In genomic region chr3:55802816-55803215, GRCh38 we compare ENCODE assay signal across 18 cellular contexts.
A peak's percentile ranks its signal among the peaks of the same experiment; 100 is the strongest.
DNase-seq lines count a peak whose midpoint lies in the region; TF ChIP-seq lines count a peak whose summit lies in the region.
"Had no signal": no experiment of that assay in that cellular context is flagged by ENCODE, and none has a peak within 500 bp of the region (broad histone marks: within the 10 kb centered on the region; RNA-seq: fewer than 3 reads in every experiment).

No MANE protein-coding gene starts in this region.

- H3K23ac ChIP-seq in neuronal stem cell (ENCODE audit: low read depth, low read length, poor library complexity) = no peak overlapping the region

- no peak overlapping the region for H2BK5ac ChIP-seq in neuronal stem cell (ENCODE audit: low read length)

- TF ChIP-seq POLR2A in esophagus muscularis mucosa (IDR thresholded peaks at IDR 0.05; ENCODE audit: low read depth) = no peak

- H2AFZ ChIP-seq in neuronal stem cell (ENCODE audit: low read length) = no peak overlapping the region

- intact Hi-C loops in esophagus muscularis mucosa (cut with DNase I) = no loop called here

- no peak for TF ChIP-seq EP300 in esophagus muscularis mucosa (IDR thresholded peaks at IDR 0.05)

- no peak overlapping the region for H3K9ac ChIP-seq in neuronal stem cell (ENCODE audit: low read depth, low read length, poor library complexity)
- H3K9ac ChIP-seq: BLaER1 had no signal

- no peak overlapping the region for H4K91ac ChIP-seq in neuronal stem cell (ENCODE audit: low read depth, low read length, poor library complexity)

- no peak overlapping the region for H2BK120ac ChIP-seq in neuronal stem cell (ENCODE audit: low read depth, low read length)

- H3K27ac ChIP-seq in esophagus muscularis mucosa (replicated peaks in 1 of 4) (no peak overlapping the region), neuronal stem cell (replicated peaks; ENCODE audit: low read length) (no peak overlapping the region)
- H3K27ac ChIP-seq: 22Rv1, BLaER1, C4-2B had no signal

- no peaks in the 10 kb centered on the region for H3K9me3 ChIP-seq in esophagus muscularis mucosa
- H3K9me3 ChIP-seq in neuronal stem cell (replicated peaks in 1 of 2; ENCODE audit: control insufficient read depth in 2 of 2, insufficient read depth in 1 of 2, low read depth in 1 of 2, low read length in 2 of 2) = peaks cover 0 to 3% of the 10 kb centered on the region in 2 donors
- H3K9me3 ChIP-seq: BLaER1, Caco-2, HAP-1 had no signal

- no peak overlapping the region for H3K4me3 ChIP-seq in esophagus muscularis mucosa
- no peak overlapping the region for H3K4me3 ChIP-seq in neuronal stem cell (ENCODE audit: low read length in 2 of 2)
- H3K4me3 ChIP-seq: BLaER1, HAP-1 had no signal

- no peaks in the 10 kb centered on the region for H3K27me3 ChIP-seq in esophagus muscularis mucosa
- H3K27me3 ChIP-seq in neuronal stem cell (ENCODE audit: control insufficient read depth in 3 of 3, insufficient read depth in 3 of 3, low read depth in 1 of 3, low read length in 3 of 3) = no peaks in the 10 kb centered on the region
- H3K27me3 ChIP-seq: BLaER1 had no signal

- no peak overlapping the region for H4K8ac ChIP-seq in neuronal stem cell (ENCODE audit: low read depth, low read length)

- H3K4ac ChIP-seq in neuronal stem cell (ENCODE audit: low read length) = no peak overlapping the region

- TF ChIP-seq CTCF in esophagus muscularis mucosa (IDR thresholded peaks at IDR 0.05) = no peak

- H3K18ac ChIP-seq in neuronal stem cell (ENCODE audit: low read length) = no peak overlapping the region

- no peak overlapping the region for H2BK15ac ChIP-seq in neuronal stem cell (ENCODE audit: low read length)

- H3K4me2 ChIP-seq in neuronal stem cell (ENCODE audit: insufficient read depth, low read length, poor library complexity, severe bottlenecking) = no peak overlapping the region
- H3K4me2 ChIP-seq: BLaER1 had no signal

- H2AK5ac ChIP-seq in neuronal stem cell (ENCODE audit: low read depth, low read length) = no peak overlapping the region

- H3K4me1 ChIP-seq in esophagus muscularis mucosa = no peaks in the 10 kb centered on the region
- H3K4me1 ChIP-seq in neuronal stem cell (ENCODE audit: control insufficient read depth in 2 of 2, insufficient read depth in 1 of 2, low read depth in 1 of 2, low read length in 2 of 2) = no peaks in the 10 kb centered on the region
- H3K4me1 ChIP-seq: BLaER1, Caco-2, HAP-1 had no signal

- WGBS in esophagus muscularis mucosa = 83% methylated on average over 4 of the region's 4 CpGs
- no CpG with 5 or more reads among the region's 4 CpGs for WGBS in neuronal stem cell (ENCODE audit: extremely low coverage in 2 of 2, insufficient read length in 2 of 2, insufficient replicate concordance in 1 of 2), 2 donors

- H3K36me3 ChIP-seq in esophagus muscularis mucosa = no peaks in the 10 kb centered on the region
- H3K36me3 ChIP-seq in neuronal stem cell (replicated peaks in 1 of 2; ENCODE audit: control insufficient read depth in 2 of 2, insufficient read depth in 2 of 2, low read length in 2 of 2) = no peaks in the 10 kb centered on the region
- H3K36me3 ChIP-seq: BLaER1, HAP-1 had no signal

- no peak overlapping the region for H2BK12ac ChIP-seq in neuronal stem cell (ENCODE audit: low read length)

- H3K79me1 ChIP-seq in neuronal stem cell (ENCODE audit: low read depth, low read length) = no peaks in the 10 kb centered on the region

- DNase-seq in DMS53 (lab: John Stamatoyannopoulos, UW) (peak; percentile 1), DMS53 treated with DMSO at 0.1 percent for 48 hours (lab: John Stamatoyannopoulos, UW; ENCODE audit: unreplicated experiment) (no peak), esophagus muscularis mucosa (ENCODE audit: extremely low spot score) (peak; percentile 53), renal cortical epithelial cell (ENCODE audit: low read depth) (peak; percentile 53), neuronal stem cell (ENCODE audit: low spot score) (no peak), LoVo (ENCODE audit: low spot score) (no peak), EL (no peak)
- DNase-seq: Caco-2; CD4-positive, CD25-positive, alpha-beta regulatory T cell; CD8-positive, alpha-beta T cell; DMS153; DMS79 treated with DMSO at 0.1 percent for 48 hours; GOT3; HFFc6 had no signal

- H3K14ac ChIP-seq in neuronal stem cell (ENCODE audit: low read length) = no peak overlapping the region

Comparison
In these comparisons a context has a peak if more than half of its experiments do, and no peak if none do; other contexts are left out.
1. DNase-seq: peak in DMS53 (single experiment), esophagus muscularis mucosa (single experiment) and renal cortical epithelial cell (single experiment); none in DMS53 treated with DMSO at 0.1 percent for 48 hours (single experiment), neuronal stem cell (single experiment), LoVo (single experiment) and EL (single experiment).